1 cellular context compared by ENCODE assay signal in genomic region chr20:45347297-45347935, GRCh38.
TF ChIP-seq lines count a peak whose summit lies in the region.

No MANE protein-coding gene starts in this region.

TF ChIP-seq in HepG2, 621 proteins besides CTCF, POLR2A, EP300 and RAD21 (continues in another document):
- TF ChIP-seq CHCHD3 (CRISPR knock-in tag; IDR thresholded peaks at IDR 0.05) (no peak), ZNF710 (CRISPR knock-in tag; IDR thresholded peaks at IDR 0.05; ENCODE audit: borderline replicate concordance) (no peak), SALL1 (CRISPR knock-in tag; IDR thresholded peaks at IDR 0.05) (no peak), HOXA9 (CRISPR knock-in tag; IDR thresholded peaks at IDR 0.05; ENCODE audit: borderline replicate concordance) (no peak), ZNF264 (CRISPR knock-in tag; IDR thresholded peaks at IDR 0.05) (0 out of 2 replicates have a peak, but pooled peaks have one; percentile 5), ZSCAN29 (CRISPR knock-in tag; conservative IDR thresholded peaks at IDR 0.05) (0 out of 2 replicates have a peak, but pooled peaks have one; percentile 51), ZBTB34 (CRISPR knock-in tag; IDR thresholded peaks at IDR 0.05) (0 out of 2 replicates have a peak, but pooled peaks have one; percentile 17), ZNF704 (CRISPR knock-in tag; IDR thresholded peaks at IDR 0.05; ENCODE audit: borderline replicate concordance) (0 out of 2 replicates have a peak, but pooled peaks have one; percentile 40), ZSCAN25 (CRISPR knock-in tag; IDR thresholded peaks at IDR 0.05) (peak; percentile 16; the same call in 1 of the 2 replicates), GFI1 (CRISPR knock-in tag; IDR thresholded peaks at IDR 0.05; ENCODE audit: borderline replicate concordance) (peak; percentile 57; the same call in 1 of the 2 replicates), ZNF333 (CRISPR knock-in tag; IDR thresholded peaks at IDR 0.05; ENCODE audit: borderline replicate concordance) (peak; percentile 12; the same call in 1 of the 2 replicates), ZNF737 (CRISPR knock-in tag; IDR thresholded peaks at IDR 0.05; ENCODE audit: borderline replicate concordance) (no peak), HCFC1 (IDR thresholded peaks at IDR 0.05; ENCODE audit: low read depth, low read length) (no peak), HNF4G (IDR thresholded peaks at IDR 0.05; ENCODE audit: borderline replicate concordance, low read depth, low read length) (peak; percentile 18; the same call in 1 of the 2 replicates), HNF4G (CRISPR knock-in tag; IDR thresholded peaks at IDR 0.05; ENCODE audit: borderline replicate concordance, low read depth) (no peak; the same call in 1 of the 2 replicates), ZNF501 (CRISPR knock-in tag; IDR thresholded peaks at IDR 0.05) (peak; percentile 53), ZNF318 (CRISPR knock-in tag; IDR thresholded peaks at IDR 0.05) (peak; percentile 49; the same call in 1 of the 2 replicates), GPN1 (CRISPR knock-in tag; IDR thresholded peaks at IDR 0.05; ENCODE audit: borderline replicate concordance) (no peak), ZNF230 (CRISPR knock-in tag; IDR thresholded peaks at IDR 0.05) (0 out of 2 replicates have a peak, but pooled peaks have one; percentile 69), HDAC2 (CRISPR knock-in tag; IDR thresholded peaks at IDR 0.05) (0 out of 2 replicates have a peak, but pooled peaks have one; percentile 1), ZNF746 (CRISPR knock-in tag; IDR thresholded peaks at IDR 0.05) (0 out of 2 replicates have a peak, but pooled peaks have one; percentile 22), HNF1B (CRISPR knock-in tag; IDR thresholded peaks at IDR 0.05) (peak; percentile 69; the same call in 1 of the 2 replicates), HMGXB4 (CRISPR knock-in tag; IDR thresholded peaks at IDR 0.05; ENCODE audit: borderline replicate concordance in 1 of 2, low read depth in 1 of 2) (0 out of 4 replicates have a peak, but pooled peaks of 1 of the 2 experiments have one; percentile 6), ZNF276 (CRISPR knock-in tag; IDR thresholded peaks at IDR 0.05; ENCODE audit: low read depth) (0 out of 2 replicates have a peak, but pooled peaks have one; percentile 34), MEIS1 (CRISPR knock-in tag; IDR thresholded peaks at IDR 0.05; ENCODE audit: borderline replicate concordance) (0 out of 2 replicates have a peak, but pooled peaks have one; percentile 25), ZFP36L1 (CRISPR knock-in tag; IDR thresholded peaks at IDR 0.05) (0 out of 2 replicates have a peak, but pooled peaks have one; percentile 29), HNF4A (CRISPR knock-in tag; IDR thresholded peaks at IDR 0.05) (0 out of 2 replicates have a peak, but pooled peaks have one; percentile 16), ZNF558 (CRISPR knock-in tag; IDR thresholded peaks at IDR 0.05; ENCODE audit: borderline replicate concordance) (0 out of 2 replicates have a peak, but pooled peaks have one; percentile 18), RNF219 (CRISPR knock-in tag; IDR thresholded peaks at IDR 0.05) (peak; percentile 85; the same call in 1 of the 2 replicates), ZNF615 (CRISPR knock-in tag; IDR thresholded peaks at IDR 0.05; ENCODE audit: borderline replicate concordance) (0 out of 2 replicates have a peak, but pooled peaks have one; percentile 41), MTA1 (CRISPR knock-in tag; IDR thresholded peaks at IDR 0.05; ENCODE audit: borderline replicate concordance) (no peak), ETV5 (CRISPR knock-in tag; IDR thresholded peaks at IDR 0.05; ENCODE audit: borderline replicate concordance) (no peak), ZNF839 (CRISPR knock-in tag; IDR thresholded peaks at IDR 0.05; ENCODE audit: borderline replicate concordance) (0 out of 2 replicates have a peak, but pooled peaks have one; percentile 28), SOX6 (IDR thresholded peaks at IDR 0.05) (no peak), SOX6 (CRISPR knock-in tag; IDR thresholded peaks at IDR 0.05) (0 out of 2 replicates have a peak, but pooled peaks have one; percentile 6), JARID2 (CRISPR knock-in tag; IDR thresholded peaks at IDR 0.05; ENCODE audit: insufficient replicate concordance) (no peak), ZFP82 (CRISPR knock-in tag; IDR thresholded peaks at IDR 0.05; ENCODE audit: borderline replicate concordance) (no peak)
